12 cellular contexts compared by ENCODE assay signal in genomic region chr9:132404228-132404881, GRCh38. TPM values are rescaled to one million over a fixed set of nuclear protein-coding genes. Genes with fewer than 3 reads are reported as not detected.
DNase-seq lines count a peak whose midpoint lies in the region; TF ChIP-seq lines count a peak whose summit lies in the region.
"Had no signal": no experiment of that assay in that cellular context is flagged by ENCODE, and none has a peak within 500 bp of the region (broad histone marks: within the 10 kb centered on the region; RNA-seq: fewer than 3 reads in every experiment).

No MANE protein-coding gene starts in this region.

- H3K27me3 ChIP-seq in endodermal cell (ENCODE audit: control insufficient read depth, insufficient read depth, low read length, poor library complexity, severe bottlenecking): no peaks in the 10 kb centered on the region
- H3K27me3 ChIP-seq: vagina had no signal

- H3K4me3 Mint-ChIP-seq in T-helper 2 cell treated with Interferon-gamma antibody and Interleukin-4, amounts not matched to agents 5 μg/mL and 100 μg/mL, for 36 hours: peak overlapping the region; percentile 74
- peak overlapping the region; percentile 85 for H3K4me3 Mint-ChIP-seq in endodermal cell
- H3K4me3 Mint-ChIP-seq in stimulated activated naive CD8-positive, alpha-beta T cell treated with anti-CD3 and anti-CD28 coated beads, Interleukin-15, Interleukin-2, amounts not matched to agents 100 ng/mL and 50 ng/mL, for 24 hours: peak overlapping the region; percentile 79

- H3K4me1 Mint-ChIP-seq in T-helper 2 cell treated with Interferon-gamma antibody and Interleukin-4, amounts not matched to agents 5 μg/mL and 100 μg/mL, for 36 hours (ENCODE audit: low read depth): peaks cover 25% of the 10 kb centered on the region
- H3K4me1 Mint-ChIP-seq in endodermal cell: peaks cover 20% of the 10 kb centered on the region
- peaks cover 58% of the 10 kb centered on the region for H3K4me1 Mint-ChIP-seq in stimulated activated naive CD8-positive, alpha-beta T cell treated with anti-CD3 and anti-CD28 coated beads, Interleukin-15, Interleukin-2, amounts not matched to agents 100 ng/mL and 50 ng/mL, for 24 hours (ENCODE audit: low read depth)

- no peak overlapping the region for H3K27ac ChIP-seq in endodermal cell (ENCODE audit: low read depth, low read length)
- H3K27ac ChIP-seq: vagina had no signal

- 92 to 93% methylated on average over 7 to 9 of the region's 9 CpGs for WGBS in endodermal cell (ENCODE audit: insufficient coverage in 1 of 2, insufficient read length in 1 of 2), 2 experiments

- H3K9ac ChIP-seq in endodermal cell (ENCODE audit: extremely low read depth, low read length, poor library complexity, severe bottlenecking): no peak overlapping the region

- peaks cover 8% of the 10 kb centered on the region for H3K27me3 Mint-ChIP-seq in T-helper 2 cell treated with Interferon-gamma antibody and Interleukin-4, amounts not matched to agents 5 μg/mL and 100 μg/mL, for 36 hours (ENCODE audit: low read depth)
- no peaks in the 10 kb centered on the region for H3K27me3 Mint-ChIP-seq in endodermal cell (ENCODE audit: insufficient read depth)
- peaks cover 2% of the 10 kb centered on the region for H3K27me3 Mint-ChIP-seq in stimulated activated naive CD8-positive, alpha-beta T cell treated with anti-CD3 and anti-CD28 coated beads, Interleukin-15, Interleukin-2, amounts not matched to agents 100 ng/mL and 50 ng/mL, for 24 hours

- DNase-seq in activated effector memory CD4-positive, alpha-beta T cell treated with anti-CD3 and anti-CD28 coated beads, Interleukin-2, amount 50 U/mL, for 16 hours: peak; percentile 66
- DNase-seq in activated effector memory CD4-positive, alpha-beta T cell treated with Interleukin-2 at 50 U/mL for 16 hours: no peak
- peak; percentile 35 for DNase-seq in T-helper 2 cell treated with Interferon-gamma antibody and Interleukin-4, amounts not matched to agents 5 μg/mL and 100 μg/mL, for 36 hours (ENCODE audit: low spot score)
- DNase-seq in endodermal cell (no peak), NCI-H526 treated with DMSO at 0.1 percent for 48 hours (lab: John Stamatoyannopoulos, UW) (no peak), G401 (ENCODE audit: low spot score) (no peak), DMS114 treated with DMSO at 0.1 percent for 48 hours (lab: John Stamatoyannopoulos, UW; ENCODE audit: unreplicated experiment) (no peak)
- DNase-seq: cerebellar nuclear complex, head of caudate nucleus, MM.1S had no signal

- no peak overlapping the region for H3K4me3 ChIP-seq in endodermal cell (ENCODE audit: low read length)
- H3K4me3 ChIP-seq: vagina had no signal

- peak overlapping the region; percentile 94 for H3K27ac Mint-ChIP-seq in T-helper 2 cell treated with Interferon-gamma antibody and Interleukin-4, amounts not matched to agents 5 μg/mL and 100 μg/mL, for 36 hours
- no peak overlapping the region for H3K27ac Mint-ChIP-seq in endodermal cell
- peak overlapping the region; percentile 93 for H3K27ac Mint-ChIP-seq in stimulated activated naive CD8-positive, alpha-beta T cell treated with anti-CD3 and anti-CD28 coated beads, Interleukin-15, Interleukin-2, amounts not matched to agents 100 ng/mL and 50 ng/mL, for 24 hours

- H3K36me3 ChIP-seq in endodermal cell (ENCODE audit: control insufficient read depth, insufficient read depth, low read length): peaks cover 43% of the 10 kb centered on the region

- H3K36me3 Mint-ChIP-seq in T-helper 2 cell treated with Interferon-gamma antibody and Interleukin-4, amounts not matched to agents 5 μg/mL and 100 μg/mL, for 36 hours (ENCODE audit: low read depth): peaks cover 44% of the 10 kb centered on the region
- H3K36me3 Mint-ChIP-seq in endodermal cell (ENCODE audit: low read depth): peaks cover 36% of the 10 kb centered on the region
- H3K36me3 Mint-ChIP-seq in stimulated activated naive CD8-positive, alpha-beta T cell treated with anti-CD3 and anti-CD28 coated beads, Interleukin-15, Interleukin-2, amounts not matched to agents 100 ng/mL and 50 ng/mL, for 24 hours (ENCODE audit: low read depth): peaks cover 54% of the 10 kb centered on the region

- H3K9me3 Mint-ChIP-seq in T-helper 2 cell treated with Interferon-gamma antibody and Interleukin-4, amounts not matched to agents 5 μg/mL and 100 μg/mL, for 36 hours: no peaks in the 10 kb centered on the region
- no peaks in the 10 kb centered on the region for H3K9me3 Mint-ChIP-seq in endodermal cell
- H3K9me3 Mint-ChIP-seq in stimulated activated naive CD8-positive, alpha-beta T cell treated with anti-CD3 and anti-CD28 coated beads, Interleukin-15, Interleukin-2, amounts not matched to agents 100 ng/mL and 50 ng/mL, for 24 hours: no peaks in the 10 kb centered on the region

- in situ Hi-C loops in G401 (cut with HindIII; ENCODE audit: low sequenced_read_pairs): loop anchor here (10.0 kb wide), 1 partner anchor 160 kb away; no protein-coding TSS in a partner anchor

- no peaks in the 10 kb centered on the region for H3K9me3 ChIP-seq in endodermal cell (ENCODE audit: control insufficient read depth, low read length)
- H3K9me3 ChIP-seq: vagina had no signal

- TF ChIP-seq CTCF in endodermal cell (conservative IDR thresholded peaks at IDR 0.05): no peak

- peaks cover 4% of the 10 kb centered on the region for H3K4me1 ChIP-seq in endodermal cell (ENCODE audit: control insufficient read depth, insufficient read depth, low read length)

RNA-seq across cellular contexts. Expression of gene TTF1, which starts 2.3 kb away (rescaled TPM):
- 10 to 100 TPM; 21.0 to 23.7 TPM for total RNA-seq in endodermal cell
- 17.7 TPM for polyA plus RNA-seq in endodermal cell (2013, experiment 1 of 2)
- polyA plus RNA-seq in endodermal cell (2013, experiment 2 of 2): 18.2 TPM
- total RNA-seq in G401 (2014; rRNA removed; shearing (Covaris generic)): 7.8 and 18.4 TPM in 2 replicates

RNA-seq across cellular contexts. Expression of gene CFAP77, which starts 5.7 kb away (rescaled TPM):
- 1 to 10 TPM; 1.7 to 2.2 TPM for total RNA-seq in endodermal cell
- 0.75 TPM for polyA plus RNA-seq in endodermal cell (2013, experiment 1 of 2)
- 0.75 TPM for polyA plus RNA-seq in endodermal cell (2013, experiment 2 of 2)
- total RNA-seq in G401 (2014; rRNA removed; shearing (Covaris generic)): not detected in 2 replicates
- total RNA-seq: vagina had no signal

RNA-seq across cellular contexts. Expression of gene SETX, which starts 49.6 kb away (rescaled TPM):
- 10 to 100 TPM; 40.0 to 53.3 TPM for total RNA-seq in endodermal cell
- polyA plus RNA-seq in endodermal cell (2013, experiment 1 of 2): 21.9 TPM
- 23.6 TPM for polyA plus RNA-seq in endodermal cell (2013, experiment 2 of 2)
- total RNA-seq in G401 (2014; rRNA removed; shearing (Covaris generic)): 17.5 and 26.9 TPM in 2 replicates

Comparison
In these comparisons a context has a peak if more than half of its experiments do, and no peak if none do; other contexts are left out.
1. DNase-seq: peak in activated effector memory CD4-positive, alpha-beta T cell treated with anti-CD3 and anti-CD28 coated beads, Interleukin-2, amount 50 U/mL, for 16 hours (single experiment) and T-helper 2 cell treated with Interferon-gamma antibody and Interleukin-4, amounts not matched to agents 5 μg/mL and 100 μg/mL, for 36 hours (single experiment); none in activated effector memory CD4-positive, alpha-beta T cell treated with Interleukin-2 at 50 U/mL for 16 hours (single experiment), endodermal cell (single experiment), NCI-H526 treated with DMSO at 0.1 percent for 48 hours (single experiment), G401 (single experiment) and DMS114 treated with DMSO at 0.1 percent for 48 hours (single experiment).
2. Peak in every context shown above with its lines, with median percentiles within 50 percentile points of each other: H3K4me3 Mint-ChIP-seq.